ENCODE assay signal across 10 cellular contexts in the genomic region with DNA sequence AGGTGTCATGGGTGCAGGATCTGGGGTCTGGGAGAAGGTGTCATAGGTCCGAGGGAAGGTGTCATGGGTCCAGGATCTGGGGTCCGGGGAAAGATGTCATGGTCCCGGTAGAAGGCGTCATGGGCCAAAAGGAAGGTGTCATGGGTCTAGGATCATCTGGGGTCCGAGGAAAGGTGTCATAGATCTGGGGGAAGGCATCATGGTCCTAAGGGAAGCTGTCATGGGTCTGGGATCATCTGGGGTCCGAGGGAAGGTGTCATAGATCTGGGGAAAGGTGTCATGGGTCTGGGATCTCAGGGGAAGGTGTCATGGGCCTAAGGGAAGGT. TPM values are rescaled to one million over a fixed set of nuclear protein-coding genes. Genes with fewer than 3 reads are reported as not detected.
DNase-seq lines count a peak whose midpoint lies in the region; ATAC-seq and TF ChIP-seq lines count a peak whose summit lies in the region.
"Had no signal": no experiment of that assay in that cellular context is flagged by ENCODE, and none has a peak within 500 bp of the region (broad histone marks: within the 10 kb centered on the region; RNA-seq: fewer than 3 reads in every experiment).

No MANE protein-coding gene starts in this region.

- CTCF ChIA-PET in Calu3 (lab: Charles Lee) = no interaction called here

- H3K27me3 ChIP-seq in Peyer's patch (no peaks in the 10 kb centered on the region), parathyroid adenoma (ENCODE audit: control insufficient read depth, insufficient read depth, low read length) (no peaks in the 10 kb centered on the region)

- H3K4me1 Mint-ChIP-seq in Calu3 (ENCODE audit: low read depth, unreplicated experiment) = peaks cover 69% of the 10 kb centered on the region

- H3K9me3 ChIP-seq in Peyer's patch (no peaks in the 10 kb centered on the region), parathyroid adenoma (ENCODE audit: control insufficient read depth, low read length) (no peaks in the 10 kb centered on the region)

- H3K4me3 Mint-ChIP-seq in Calu3 (ENCODE audit: low read depth, unreplicated experiment) = peak overlapping the region; percentile 92

- peaks cover 91% of the 10 kb centered on the region for H3K36me3 Mint-ChIP-seq in Calu3 (ENCODE audit: insufficient read depth, unreplicated experiment)

- no peak for DNase-seq in Calu3
- no peak for DNase-seq in Peyer's patch
- no peak for DNase-seq in epithelial cell of proximal tubule (ENCODE audit: low read depth)
- DNase-seq in NCI-H510A treated with DMSO at 0.1 percent for 48 hours (lab: John Stamatoyannopoulos, UW) = no peak
- no peak for DNase-seq in NCI-H1092 (lab: John Stamatoyannopoulos, UW)
- no peak for DNase-seq in HUDEP-2 (lab: John Stamatoyannopoulos, UW; ENCODE audit: unreplicated experiment in 76 of 76)
- DNase-seq: NCI-H82 had no signal

- H3K27ac Mint-ChIP-seq in Calu3 (ENCODE audit: unreplicated experiment) = peak overlapping the region; percentile 87

- H3K27me3 Mint-ChIP-seq in Calu3 (ENCODE audit: unreplicated experiment) = no peaks in the 10 kb centered on the region

- H3K27ac ChIP-seq in Peyer's patch = peak overlapping the region; percentile 81 to 99 (median 86)
- H3K27ac ChIP-seq in parathyroid adenoma = no peak overlapping the region

- H3K4me2 ChIP-seq in parathyroid adenoma (ENCODE audit: low read length) = peak overlapping the region; percentile 79

- peaks cover 19% of the 10 kb centered on the region for H3K79me2 ChIP-seq in parathyroid adenoma

- no TSS peak for BruUV-seq in Calu3 (replicated peaks; lab: Mats Ljungman, UMichigan)

- intact Hi-C loops in Calu3 (cut with micrococcal nuclease; ENCODE audit: unreplicated experiment) = no loop called here

- no peak overlapping the region for H2AFZ ChIP-seq in parathyroid adenoma

- no peak for TF ChIP-seq CTCF in Calu3 (IDR thresholded peaks at IDR 0.05; ENCODE audit: unreplicated experiment)
- no peak for TF ChIP-seq CTCF in Peyer's patch (IDR thresholded peaks at IDR 0.05)
- TF ChIP-seq CTCF in epithelial cell of proximal tubule (conservative IDR thresholded peaks at IDR 0.05; ENCODE audit: low read depth, low read length) = no peak
- TF ChIP-seq CTCF in parathyroid adenoma (IDR thresholded peaks at IDR 0.05) = no peak

- H3K9ac ChIP-seq in parathyroid adenoma = no peak overlapping the region

- H3K36me3 ChIP-seq in Peyer's patch (no peaks in the 10 kb centered on the region), parathyroid adenoma (ENCODE audit: control insufficient read depth, insufficient read depth, low read length) (no peaks in the 10 kb centered on the region)

- peaks cover 12 to 57% (median 20%) of the 10 kb centered on the region in 4 donors for H3K4me1 ChIP-seq in Peyer's patch
- peaks cover 28% of the 10 kb centered on the region for H3K4me1 ChIP-seq in parathyroid adenoma

- no peak for TF ChIP-seq POLR2A in Peyer's patch (IDR thresholded peaks at IDR 0.05)

- no peak for ATAC-seq in HG03135 (IDR thresholded peaks at IDR 0.05; ENCODE audit: unreplicated experiment)

- no peaks in the 10 kb centered on the region for H3K9me3 Mint-ChIP-seq in Calu3 (ENCODE audit: low read depth, unreplicated experiment)

- peak overlapping the region; percentile 92 to 96 (median 94) for H3K4me3 ChIP-seq in Peyer's patch
- peak overlapping the region; percentile 88 for H3K4me3 ChIP-seq in epithelial cell of proximal tubule (ENCODE audit: low read depth, low read length)
- H3K4me3 ChIP-seq in parathyroid adenoma (ENCODE audit: low read depth, low read length) = peak overlapping the region; percentile 61

RNA-seq across cellular contexts. Expression of a gene that starts 1.0 kb away (rescaled TPM):
- total RNA-seq in Calu3 (2022) = 35.6 and 36.5 TPM in 2 replicates
- total RNA-seq in Peyer's patch = 10 to 100 TPM; 27.2 to 83.6 (median 62.7) TPM
- total RNA-seq in epithelial cell of proximal tubule = 9.9 and 16.6 TPM in 2 replicates

RNA-seq across cellular contexts. Expression of a gene that starts 21.1 kb away (rescaled TPM):
- total RNA-seq in Calu3 (2022) (101 and 106 TPM in 2 replicates), Peyer's patch (10 to 100 TPM; 33.1 to 65.6 (median 55.2) TPM), epithelial cell of proximal tubule (45.3 and 60.9 TPM in 2 replicates)

RNA-seq across cellular contexts. Expression of a gene that starts 24.0 kb away (rescaled TPM):
- not detected in 2 replicates for total RNA-seq in Calu3 (2022)
- 10 to 100 TPM in 1 of 4 donors, 1 to 10 TPM in 3; 1.2 to 17.3 (median 1.5) TPM for total RNA-seq in Peyer's patch
- total RNA-seq in epithelial cell of proximal tubule = 0.35 and 0.51 TPM in 2 replicates

RNA-seq across cellular contexts. Expression of a gene that starts 30.6 kb away (rescaled TPM):
- total RNA-seq in Calu3 (2022) (not detected in 2 replicates), Peyer's patch (not detected), epithelial cell of proximal tubule (not detected in 2 replicates)
- total RNA-seq: glomerular endothelial cell had no signal

RNA-seq across cellular contexts. Expression of a gene that starts 39.9 kb away (rescaled TPM):
- 0.66 and 0.90 TPM in 2 replicates for total RNA-seq in Calu3 (2022)
- total RNA-seq in Peyer's patch = 1 to 10 TPM; 2.5 to 6.2 (median 3.8) TPM
- total RNA-seq in epithelial cell of proximal tubule = 0.07 TPM in 1 of 2 replicates, not detected in the other
